Comparison of ENCODE assay signal across 9 cellular contexts in genomic region chr7:2099036-2099957, GRCh38.
DNase-seq lines count a peak whose midpoint lies in the region; ATAC-seq and TF ChIP-seq lines count a peak whose summit lies in the region.
"Had no signal": no experiment of that assay in that cellular context is flagged by ENCODE, and none has a peak within 500 bp of the region (broad histone marks: within the 10 kb centered on the region; RNA-seq: fewer than 3 reads in every experiment).

No MANE protein-coding gene starts in this region.

- H3K9ac ChIP-seq in Karpas-422 (ENCODE audit: low read length), result peak overlapping the region; percentile 62; the same call in 1 of the 2 replicates

- no peaks in the 10 kb centered on the region for H3K9me3 Mint-ChIP-seq in activated T-helper 17 cell treated with anti-CD3 and anti-CD28 coated beads, Interleukin-2, amount 50 U/mL, for 72 hours

- H3K27me3 ChIP-seq in Karpas-422 (ENCODE audit: low read length) (no peaks in the 10 kb centered on the region), osteoblast (ENCODE audit: insufficient read depth, low read length) (no peaks in the 10 kb centered on the region)
- H3K27me3 ChIP-seq: esophagus squamous epithelium had no signal

- no peaks in the 10 kb centered on the region for H3K27me3 Mint-ChIP-seq in activated T-helper 17 cell treated with anti-CD3 and anti-CD28 coated beads, Interleukin-2, amount 50 U/mL, for 72 hours

- no peak overlapping the region for H2AFZ ChIP-seq in Karpas-422 (ENCODE audit: low read length)
- no peak overlapping the region for H2AFZ ChIP-seq in osteoblast (ENCODE audit: low read length)

- H3K79me2 ChIP-seq in Karpas-422 (ENCODE audit: low read length) (no peaks in the 10 kb centered on the region; the same call in 1 of the 2 replicates), osteoblast (ENCODE audit: insufficient read depth, low read length) (peaks cover 10% of the 10 kb centered on the region)

- H3K4me3 ChIP-seq in Karpas-422 (ENCODE audit: low read length) (no peak overlapping the region), osteoblast (ENCODE audit: insufficient read depth, low read length) (no peak overlapping the region)
- H3K4me3 ChIP-seq: esophagus squamous epithelium had no signal

- peak overlapping the region; percentile 25 for H3K27ac Mint-ChIP-seq in activated T-helper 17 cell treated with anti-CD3 and anti-CD28 coated beads, Interleukin-2, amount 50 U/mL, for 72 hours

- DNase-seq in GM10266 (ENCODE audit: extremely low spot score) (peak; percentile 69), Karpas-422 (peak; percentile 40), osteoblast (ENCODE audit: insufficient read length, low spot score, missing footprints) (peak; percentile 98), OCI-M2 (lab: John Stamatoyannopoulos, UW; ENCODE audit: unreplicated experiment) (no peak), Right ventricle myocardium superior (no peak), HPDE6-E6E7 (ENCODE audit: extremely low spot score) (no peak)
- DNase-seq: esophagus squamous epithelium had no signal

- H3K4me3 Mint-ChIP-seq in activated T-helper 17 cell treated with anti-CD3 and anti-CD28 coated beads, Interleukin-2, amount 50 U/mL, for 72 hours, result no peak overlapping the region

- peak; percentile 32 for TF ChIP-seq CTCF in GM10266 (IDR thresholded peaks at IDR 0.05; ENCODE audit: control insufficient read depth, insufficient read depth, low read depth, missing control alignments)
- no peak for TF ChIP-seq CTCF in osteoblast (IDR thresholded peaks at IDR 0.05; ENCODE audit: extremely low read depth, low read depth, low read length)

- H3K27ac ChIP-seq in Karpas-422 (ENCODE audit: low read length), result peak overlapping the region; percentile 81
- H3K27ac ChIP-seq in osteoblast (ENCODE audit: low read depth, low read length), result no peak overlapping the region
- H3K27ac ChIP-seq: esophagus squamous epithelium had no signal

- ATAC-seq in activated T-helper 17 cell treated with anti-CD3 and anti-CD28 coated beads, Interleukin-2, amount 50 U/mL, for 72 hours (replicated peaks), result peak; percentile 46
- ATAC-seq in HG02798 (IDR thresholded peaks at IDR 0.05; ENCODE audit: poor library complexity, unreplicated experiment) (no peak), Right ventricle myocardium superior (ENCODE audit: poor library complexity) (no peak)

- H4K20me1 ChIP-seq in Karpas-422 (ENCODE audit: insufficient read depth, low read depth, low read length) (no peaks in the 10 kb centered on the region), osteoblast (ENCODE audit: insufficient read depth, low read length) (no peaks in the 10 kb centered on the region)

- H3K9me2 ChIP-seq in Karpas-422 (replicated peaks; ENCODE audit: insufficient read depth, low read length), result no peaks in the 10 kb centered on the region

- H3K36me3 Mint-ChIP-seq in activated T-helper 17 cell treated with anti-CD3 and anti-CD28 coated beads, Interleukin-2, amount 50 U/mL, for 72 hours (ENCODE audit: low read depth), result no peaks in the 10 kb centered on the region

- intact Hi-C loops in Right ventricle myocardium superior (cut with DNase I), result no loop called here

- H3K4me1 ChIP-seq in Karpas-422 (ENCODE audit: low read length), result peaks cover 33% of the 10 kb centered on the region
- peaks cover 13% of the 10 kb centered on the region for H3K4me1 ChIP-seq in osteoblast (ENCODE audit: insufficient read depth, low read length)

- H3K9me3 ChIP-seq in Karpas-422 (ENCODE audit: low read length) (no peaks in the 10 kb centered on the region), osteoblast (ENCODE audit: low read depth, low read length) (no peaks in the 10 kb centered on the region)
- H3K9me3 ChIP-seq: esophagus squamous epithelium had no signal

- H3K4me1 Mint-ChIP-seq in activated T-helper 17 cell treated with anti-CD3 and anti-CD28 coated beads, Interleukin-2, amount 50 U/mL, for 72 hours, result peaks cover 12% of the 10 kb centered on the region

- H3K4me2 ChIP-seq in Karpas-422 (ENCODE audit: low read depth, low read length, poor library complexity, severe bottlenecking) (peak overlapping the region; percentile 75), osteoblast (ENCODE audit: insufficient read depth, low read length) (no peak overlapping the region)

- H3K36me3 ChIP-seq in Karpas-422 (ENCODE audit: insufficient read depth, low read length) (no peaks in the 10 kb centered on the region), osteoblast (ENCODE audit: insufficient read depth, low read length) (no peaks in the 10 kb centered on the region)
- H3K36me3 ChIP-seq: esophagus squamous epithelium had no signal

Comparison
In these comparisons a context has a peak if more than half of its experiments do, and no peak if none do; other contexts are left out.
1. DNase-seq: peak in GM10266 (single experiment), Karpas-422 (single experiment) and osteoblast (single experiment); none in OCI-M2 (single experiment), Right ventricle myocardium superior (single experiment) and HPDE6-E6E7 (single experiment).